Comparison of ENCODE assay signal across 15 cellular contexts in the genomic region with DNA sequence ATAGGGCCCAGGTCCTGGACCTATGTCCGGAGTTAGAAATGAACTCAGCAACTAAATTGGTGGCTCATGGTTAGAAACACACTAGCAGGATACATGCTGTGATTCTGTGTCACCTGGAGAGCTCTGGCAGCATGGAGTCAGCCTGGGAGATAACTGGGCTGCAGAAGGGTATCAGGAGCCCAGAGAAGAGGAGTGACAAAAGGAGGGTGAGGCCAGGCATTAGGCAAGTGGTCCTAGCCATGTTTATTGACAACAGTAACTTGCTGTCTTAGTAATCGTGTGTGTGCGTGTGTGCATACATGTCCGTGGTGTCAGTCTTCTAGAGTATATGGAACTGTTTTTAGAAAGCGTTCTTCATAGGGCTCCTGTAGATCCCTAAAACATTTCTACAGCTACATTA.
DNase-seq lines count a peak whose midpoint lies in the region; TF ChIP-seq lines count a peak whose summit lies in the region.
"Had no signal": no experiment of that assay in that cellular context is flagged by ENCODE, and none has a peak within 500 bp of the region (broad histone marks: within the 10 kb centered on the region; RNA-seq: fewer than 3 reads in every experiment).

No MANE protein-coding gene starts in this region.

- intact Hi-C loops in ascending aorta (cut with DNase I), result no loop called here

- DNase-seq in AG10803 (ENCODE audit: low read depth), result peak; percentile 30
- DNase-seq in ascending aorta (ENCODE audit: low spot score in 2 of 2), result no peak
- peak; percentile 39 for DNase-seq in inferior parietal cortex (ENCODE audit: extremely low spot score)
- DNase-seq in retina, result peak; percentile 14
- DNase-seq in NCI-H345 treated with DMSO at 0.1 percent for 48 hours (lab: John Stamatoyannopoulos, UW; ENCODE audit: unreplicated experiment), result no peak
- no peak for DNase-seq in HuH-7.5 (ENCODE audit: low spot score)
- no peak for DNase-seq in activated CD4-positive, alpha-beta T cell treated with anti-CD3 and anti-CD28 coated beads for 4 hours
- no peak for DNase-seq in NCI-H2196 (lab: John Stamatoyannopoulos, UW; ENCODE audit: unreplicated experiment)
- DNase-seq: activated CD8-positive, alpha-beta T cell treated with anti-CD3 and anti-CD28 coated beads for 36 hours; activated T-cell treated with anti-CD3 and anti-CD28 coated beads, Interleukin-2, amount 50 U/mL, for 72 hours; CD8-positive, alpha-beta memory T cell; KBM-7; NCI-H1048 had no signal

- H3K4me1 ChIP-seq in ascending aorta, result peaks cover 0 to 14% of the 10 kb centered on the region in 2 donors

- peak overlapping the region; percentile 69 to 78 for H3K27ac ChIP-seq in ascending aorta
- H3K27ac ChIP-seq: epithelial cell of prostate, RWPE1 had no signal

- H3K36me3 ChIP-seq in ascending aorta, result no peaks in the 10 kb centered on the region

- TF ChIP-seq CTCF in AG10803 (conservative IDR thresholded peaks at IDR 0.05; ENCODE audit: low read length) (no peak), ascending aorta (IDR thresholded peaks at IDR 0.05) (no peak)

- no peak overlapping the region for H3K4me3 ChIP-seq in AG10803 (ENCODE audit: low read length)
- H3K4me3 ChIP-seq in ascending aorta, result peak overlapping the region; percentile 2 to 50

- no peaks in the 10 kb centered on the region for H3K9me3 ChIP-seq in ascending aorta

- no peaks in the 10 kb centered on the region for H3K27me3 ChIP-seq in ascending aorta

Comparison
In these comparisons a context has a peak if more than half of its experiments do, and no peak if none do; other contexts are left out.
1. DNase-seq: peak in AG10803 (single experiment), inferior parietal cortex (single experiment) and retina (single experiment); none in ascending aorta (0 of 2), NCI-H345 treated with DMSO at 0.1 percent for 48 hours (single experiment), HuH-7.5 (single experiment), activated CD4-positive, alpha-beta T cell treated with anti-CD3 and anti-CD28 coated beads for 4 hours (0 of 2) and NCI-H2196 (single experiment).